In the genomic region with DNA sequence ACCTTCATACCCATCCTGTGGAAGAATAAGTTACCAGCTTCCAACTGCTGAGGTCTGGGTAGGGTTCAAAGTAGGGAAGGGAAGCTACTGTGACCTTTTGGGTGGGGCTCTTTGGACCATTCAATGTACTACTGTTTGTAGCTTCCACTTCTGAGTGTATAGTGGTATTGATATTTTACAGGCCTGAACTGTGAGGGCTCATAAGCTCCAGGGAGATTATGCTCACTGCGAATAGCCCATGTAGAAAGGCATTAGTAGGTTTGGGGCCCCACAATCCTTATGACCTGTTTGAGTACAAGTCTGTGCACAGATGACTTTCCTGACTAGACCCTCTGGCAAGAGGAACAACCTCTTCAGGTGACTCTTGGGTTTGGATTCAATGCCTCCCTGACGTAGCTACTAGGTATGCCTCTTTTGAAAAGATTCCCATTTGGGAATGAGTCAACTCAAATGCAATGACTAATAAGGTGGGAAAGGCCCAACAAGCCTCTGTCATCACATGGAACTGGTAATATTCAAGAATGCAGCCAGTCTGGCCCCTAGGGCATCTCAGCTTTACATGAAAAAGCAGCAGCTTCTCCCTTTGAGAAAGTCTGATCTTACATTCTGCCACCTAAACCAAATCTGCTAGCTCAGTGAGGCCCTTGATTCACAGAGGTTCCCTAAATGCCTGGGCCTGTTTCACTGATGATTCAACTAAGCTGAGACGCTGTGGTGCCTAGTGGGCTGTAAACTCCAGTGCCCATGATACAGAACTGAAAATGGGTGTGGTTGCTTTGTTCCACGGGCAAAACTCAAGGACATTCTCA, we compare ENCODE assay signal across 1 cellular context.
TF ChIP-seq lines count a peak whose summit lies in the region.

No MANE protein-coding gene starts in this region.

TF ChIP-seq in WTC11, 78 proteins besides CTCF, POLR2A, EP300 and RAD21 (continued from another document):
- TF ChIP-seq, protein P1, sequence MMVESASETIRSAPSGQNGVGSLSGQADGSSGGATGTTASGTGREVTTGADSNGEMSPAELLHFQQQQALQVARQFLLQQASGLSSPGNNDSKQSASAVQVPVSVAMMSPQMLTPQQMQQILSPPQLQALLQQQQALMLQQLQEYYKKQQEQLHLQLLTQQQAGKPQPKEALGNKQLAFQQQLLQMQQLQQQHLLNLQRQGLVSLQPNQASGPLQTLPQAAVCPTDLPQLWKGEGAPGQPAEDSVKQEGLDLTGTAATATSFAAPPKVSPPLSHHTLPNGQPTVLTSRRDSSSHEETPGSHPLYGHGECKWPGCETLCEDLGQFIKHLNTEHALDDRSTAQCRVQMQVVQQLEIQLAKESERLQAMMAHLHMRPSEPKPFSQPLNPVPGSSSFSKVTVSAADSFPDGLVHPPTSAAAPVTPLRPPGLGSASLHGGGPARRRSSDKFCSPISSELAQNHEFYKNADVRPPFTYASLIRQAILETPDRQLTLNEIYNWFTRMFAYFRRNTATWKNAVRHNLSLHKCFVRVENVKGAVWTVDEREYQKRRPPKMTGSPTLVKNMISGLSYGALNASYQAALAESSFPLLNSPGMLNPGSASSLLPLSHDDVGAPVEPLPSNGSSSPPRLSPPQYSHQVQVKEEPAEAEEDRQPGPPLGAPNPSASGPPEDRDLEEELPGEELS (CRISPR knock-in tag; IDR thresholded peaks at IDR 0.05), result no peak
- TF ChIP-seq, protein P2, sequence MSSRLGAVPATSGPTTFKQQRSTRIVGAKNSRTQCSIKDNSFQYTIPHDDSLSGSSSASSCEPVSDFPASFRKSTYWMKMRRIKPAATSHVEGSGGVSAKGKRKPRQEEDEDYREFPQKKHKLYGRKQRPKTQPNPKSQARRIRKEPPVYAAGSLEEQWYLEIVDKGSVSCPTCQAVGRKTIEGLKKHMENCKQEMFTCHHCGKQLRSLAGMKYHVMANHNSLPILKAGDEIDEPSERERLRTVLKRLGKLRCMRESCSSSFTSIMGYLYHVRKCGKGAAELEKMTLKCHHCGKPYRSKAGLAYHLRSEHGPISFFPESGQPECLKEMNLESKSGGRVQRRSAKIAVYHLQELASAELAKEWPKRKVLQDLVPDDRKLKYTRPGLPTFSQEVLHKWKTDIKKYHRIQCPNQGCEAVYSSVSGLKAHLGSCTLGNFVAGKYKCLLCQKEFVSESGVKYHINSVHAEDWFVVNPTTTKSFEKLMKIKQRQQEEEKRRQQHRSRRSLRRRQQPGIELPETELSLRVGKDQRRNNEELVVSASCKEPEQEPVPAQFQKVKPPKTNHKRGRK (CRISPR knock-in tag; IDR thresholded peaks at IDR 0.05; ENCODE audit: borderline replicate concordance), result no peak
- TF ChIP-seq MXD4 (CRISPR knock-in tag; IDR thresholded peaks at IDR 0.05; ENCODE audit: borderline replicate concordance), result no peak
- no peak for TF ChIP-seq CREB1 (CRISPR knock-in tag; IDR thresholded peaks at IDR 0.05)
- no peak for TF ChIP-seq GABPB1 (CRISPR knock-in tag; IDR thresholded peaks at IDR 0.05)
- no peak for TF ChIP-seq ETV6 (CRISPR knock-in tag; IDR thresholded peaks at IDR 0.05)
